In genomic region chr12:50059440-50060119, GRCh38 we compare ENCODE assay signal across 7 cellular contexts. TPM values are rescaled to one million over a fixed set of nuclear protein-coding genes. Genes with fewer than 3 reads are reported as not detected.
DNase-seq lines count a peak whose midpoint lies in the region; ATAC-seq and TF ChIP-seq lines count a peak whose summit lies in the region.
"Had no signal": no experiment of that assay in that cellular context is flagged by ENCODE, and none has a peak within 500 bp of the region (broad histone marks: within the 10 kb centered on the region; RNA-seq: fewer than 3 reads in every experiment).

No MANE protein-coding gene starts in this region.

- H3K27ac ChIP-seq in neural progenitor cell: no peak overlapping the region

- no peaks in the 10 kb centered on the region for H3K79me2 ChIP-seq in neural progenitor cell (ENCODE audit: low read depth)

- no peaks in the 10 kb centered on the region for H3K36me3 ChIP-seq in neural progenitor cell

- H3K36me3 Mint-ChIP-seq in activated CD8-positive, alpha-beta T cell treated with anti-CD3 and anti-CD28 coated beads for 36 hours (ENCODE audit: low read depth): peaks cover 20% of the 10 kb centered on the region
- peaks cover 13% of the 10 kb centered on the region for H3K36me3 Mint-ChIP-seq in neural progenitor cell

- intact Hi-C loops in activated CD8-positive, alpha-beta T cell treated with anti-CD3 and anti-CD28 coated beads for 36 hours (cut with micrococcal nuclease): loop anchor here (5.0 kb wide), 1 partner anchor 92 kb away; no protein-coding TSS in a partner anchor

- H3K4me3 Mint-ChIP-seq in activated CD8-positive, alpha-beta T cell treated with anti-CD3 and anti-CD28 coated beads for 36 hours: peak overlapping the region; percentile 83
- H3K4me3 Mint-ChIP-seq in neural progenitor cell: peak overlapping the region; percentile 81

- H4K20me1 ChIP-seq in neural progenitor cell (ENCODE audit: low read depth): no peaks in the 10 kb centered on the region

- ATAC-seq in activated CD8-positive, alpha-beta T cell treated with anti-CD3 and anti-CD28 coated beads for 36 hours: peak; percentile 79
- no peak for ATAC-seq in HG03342 (IDR thresholded peaks at IDR 0.05; ENCODE audit: unreplicated experiment)

- H3K9me3 ChIP-seq in neural progenitor cell (ENCODE audit: low read depth): no peaks in the 10 kb centered on the region

- H3K9ac ChIP-seq in neural progenitor cell: no peak overlapping the region

- H3K4me2 ChIP-seq in neural progenitor cell: no peak overlapping the region

- DNase-seq in GDM1 (lab: John Stamatoyannopoulos, UW): peak; percentile 40
- peak; percentile 91 for DNase-seq in activated CD8-positive, alpha-beta T cell treated with anti-CD3 and anti-CD28 coated beads for 36 hours
- no peak for DNase-seq in neural progenitor cell (ENCODE audit: low spot score)
- DNase-seq in NCI-H510A (lab: John Stamatoyannopoulos, UW): no peak
- no peak for DNase-seq in iPS-NIHi7 (ENCODE audit: extremely low spot score)
- DNase-seq: NCI-H1436 had no signal

- H3K4me3 ChIP-seq in neural progenitor cell: no peak overlapping the region

- H3K4me1 Mint-ChIP-seq in activated CD8-positive, alpha-beta T cell treated with anti-CD3 and anti-CD28 coated beads for 36 hours (ENCODE audit: low read depth): peaks cover 43% of the 10 kb centered on the region
- H3K4me1 Mint-ChIP-seq in neural progenitor cell: peaks cover 23% of the 10 kb centered on the region

- H3K9me3 Mint-ChIP-seq in activated CD8-positive, alpha-beta T cell treated with anti-CD3 and anti-CD28 coated beads for 36 hours: no peaks in the 10 kb centered on the region
- H3K9me3 Mint-ChIP-seq in neural progenitor cell: no peaks in the 10 kb centered on the region

- peaks cover 11% of the 10 kb centered on the region for H3K27me3 Mint-ChIP-seq in activated CD8-positive, alpha-beta T cell treated with anti-CD3 and anti-CD28 coated beads for 36 hours
- H3K27me3 Mint-ChIP-seq in neural progenitor cell (ENCODE audit: insufficient read depth, low read depth): peaks cover 31% of the 10 kb centered on the region

- CTCF ChIA-PET in activated CD8-positive, alpha-beta T cell treated with anti-CD3 and anti-CD28 coated beads for 36 hours (lab: Charles Lee): interaction anchor here (1.1 to 22.9 kb wide), 9 partner anchors 11 to 316 kb away, joined by 3 to 299 read pairs (median 7); partner anchors contain the start of gene COX14

- POLR2A ChIA-PET in activated CD8-positive, alpha-beta T cell treated with anti-CD3 and anti-CD28 coated beads for 36 hours (lab: Charles Lee): interaction anchor here (0.9 to 2.5 kb wide), 7 partner anchors 25 to 318 kb away, joined by 3 to 7 read pairs (median 3); partner anchors contain the start of genes COX14, SMARCD1 and TMBIM6

- peak overlapping the region; percentile 88 for H3K27ac Mint-ChIP-seq in activated CD8-positive, alpha-beta T cell treated with anti-CD3 and anti-CD28 coated beads for 36 hours
- peak overlapping the region; percentile 5 for H3K27ac Mint-ChIP-seq in neural progenitor cell

- peaks cover 70% of the 10 kb centered on the region for H3K27me3 ChIP-seq in neural progenitor cell

- H2AFZ ChIP-seq in neural progenitor cell (replicated peaks): no peak overlapping the region

- peaks cover 14% of the 10 kb centered on the region for H3F3A ChIP-seq in neural progenitor cell (ENCODE audit: low read depth)

- H3K4me1 ChIP-seq in neural progenitor cell: peaks cover 8% of the 10 kb centered on the region

- no peak for TF ChIP-seq CTCF in activated CD8-positive, alpha-beta T cell treated with anti-CD3 and anti-CD28 coated beads for 36 hours (IDR thresholded peaks at IDR 0.05)
- no peak for TF ChIP-seq CTCF in neural progenitor cell (IDR thresholded peaks at IDR 0.05)

RNA-seq across cellular contexts. Expression of gene ASIC1, which starts 2.2 kb away (rescaled TPM):
- total RNA-seq in activated CD8-positive, alpha-beta T cell treated with anti-CD3 and anti-CD28 coated beads for 36 hours: 10 to 100 TPM; 14.3 to 17.3 TPM
- 2.5 and 5.6 TPM in 2 replicates for total RNA-seq in neural progenitor cell (ENCODE audit: low replicate concordance)

RNA-seq across cellular contexts. Expression of gene SMARCD1, which starts 25.6 kb away (rescaled TPM):
- total RNA-seq in activated CD8-positive, alpha-beta T cell treated with anti-CD3 and anti-CD28 coated beads for 36 hours: 10 to 100 TPM; 47.3 to 55.1 TPM
- 121 and 209 TPM in 2 replicates for total RNA-seq in neural progenitor cell (ENCODE audit: low replicate concordance)

RNA-seq across cellular contexts. Expression of gene RACGAP1, which starts 34.3 kb away (rescaled TPM):
- total RNA-seq in activated CD8-positive, alpha-beta T cell treated with anti-CD3 and anti-CD28 coated beads for 36 hours: 100 to 1,000 TPM; 113 to 117 TPM
- 121 and 149 TPM in 2 replicates for total RNA-seq in neural progenitor cell (ENCODE audit: low replicate concordance)

RNA-seq across cellular contexts. Expression of gene GPD1, which starts 44.2 kb away (rescaled TPM):
- total RNA-seq in activated CD8-positive, alpha-beta T cell treated with anti-CD3 and anti-CD28 coated beads for 36 hours: under 1 TPM; 0.16 to 0.20 TPM
- 1.4 TPM in 1 of 2 replicates, not detected in the other for total RNA-seq in neural progenitor cell (ENCODE audit: low replicate concordance)

RNA-seq across cellular contexts. Expression of gene COX14, which starts 52.5 kb away (rescaled TPM):
- 10 to 100 TPM; 43.1 to 51.0 TPM for total RNA-seq in activated CD8-positive, alpha-beta T cell treated with anti-CD3 and anti-CD28 coated beads for 36 hours
- 15.3 and 22.7 TPM in 2 replicates for total RNA-seq in neural progenitor cell (ENCODE audit: low replicate concordance)

Comparison
In these comparisons a context has a peak if more than half of its experiments do, and no peak if none do; other contexts are left out.
1. DNase-seq: peak in GDM1 (single experiment) and activated CD8-positive, alpha-beta T cell treated with anti-CD3 and anti-CD28 coated beads for 36 hours (single experiment); none in neural progenitor cell (single experiment), NCI-H510A (single experiment) and iPS-NIHi7 (single experiment).